In the genomic region with DNA sequence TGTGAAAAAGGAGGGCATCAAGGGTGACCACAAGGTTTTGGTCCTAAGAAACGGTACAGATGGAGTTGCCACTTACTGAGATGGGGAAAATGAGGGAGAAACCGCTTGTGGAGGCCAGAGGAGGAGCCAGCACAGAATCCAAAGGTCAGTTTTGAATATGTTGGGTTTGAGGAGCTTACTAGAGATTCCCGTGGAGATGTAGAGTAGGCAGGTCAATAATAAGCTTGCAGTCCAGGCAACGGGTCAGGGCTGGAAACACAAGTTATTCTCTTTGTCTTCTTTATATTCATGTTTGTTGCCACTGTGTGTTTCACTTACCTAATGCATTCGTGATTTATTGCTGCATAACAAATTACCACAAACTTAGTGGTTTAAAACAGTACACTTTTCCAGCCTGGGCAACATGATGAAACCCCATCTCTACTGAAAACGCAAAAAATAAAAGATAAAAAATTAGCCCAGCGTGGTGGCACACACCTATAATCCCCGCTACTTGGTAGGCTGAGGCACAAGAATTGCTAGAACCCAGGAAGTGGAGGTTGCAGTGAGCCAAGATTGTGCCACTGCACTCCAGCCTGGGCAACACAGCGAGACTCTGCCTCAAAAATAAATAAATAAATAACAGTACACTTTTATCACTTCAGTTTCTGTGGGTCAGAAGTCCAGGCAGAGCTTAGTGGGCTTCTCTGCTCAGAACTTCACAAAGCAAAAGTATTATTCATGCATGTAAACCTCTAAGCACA, we compare ENCODE assay signal across 19 cellular contexts. TPM values are rescaled to one million over a fixed set of nuclear protein-coding genes. Genes with fewer than 3 reads are reported as not detected.
DNase-seq lines count a peak whose midpoint lies in the region; ATAC-seq lines count a peak whose summit lies in the region.
"Had no signal": no experiment of that assay in that cellular context is flagged by ENCODE, and none has a peak within 500 bp of the region (broad histone marks: within the 10 kb centered on the region; RNA-seq: fewer than 3 reads in every experiment).

No MANE protein-coding gene starts in this region.

- peak overlapping the region; percentile 38 for H3K27ac Mint-ChIP-seq in activated naive CD4-positive, alpha-beta T cell treated with anti-CD3 and anti-CD28 coated beads, Interleukin-2, amount 10 ng/mL, durations not matched to agents 7 days and 5 days
- H3K27ac Mint-ChIP-seq in activated naive CD4-positive, alpha-beta T cell treated with anti-CD3 and anti-CD28 coated beads for 36 hours: no peak overlapping the region
- H3K27ac Mint-ChIP-seq in T-cell: peak overlapping the region; percentile 95 to 96
- peak overlapping the region; percentile 9 to 26 for H3K27ac Mint-ChIP-seq in natural killer cell treated with Interleukin-12 subunit alpha and Interleukin-12 subunit beta and Interleukin-15 and Interleukin-18, amount 100 ng/mL, for 72 hours
- H3K27ac Mint-ChIP-seq: mesothelial cell of epicardium, type B pancreatic cell had no signal

- no peak overlapping the region for H3K4me3 Mint-ChIP-seq in activated naive CD4-positive, alpha-beta T cell treated with anti-CD3 and anti-CD28 coated beads, Interleukin-2, amount 10 ng/mL, durations not matched to agents 7 days and 5 days
- no peak overlapping the region for H3K4me3 Mint-ChIP-seq in activated naive CD4-positive, alpha-beta T cell treated with anti-CD3 and anti-CD28 coated beads for 36 hours
- no peak overlapping the region for H3K4me3 Mint-ChIP-seq in T-cell
- no peak overlapping the region for H3K4me3 Mint-ChIP-seq in natural killer cell treated with Interleukin-12 subunit alpha and Interleukin-12 subunit beta and Interleukin-15 and Interleukin-18, amount 100 ng/mL, for 72 hours
- H3K4me3 Mint-ChIP-seq: activated T-cell treated with anti-CD3 and anti-CD28 coated beads, Interleukin-2, amount 50 U/mL, for 24 hours; mesothelial cell of epicardium; type B pancreatic cell had no signal

- H3K27me3 Mint-ChIP-seq in activated naive CD4-positive, alpha-beta T cell treated with anti-CD3 and anti-CD28 coated beads, Interleukin-2, amount 10 ng/mL, durations not matched to agents 7 days and 5 days: no peaks in the 10 kb centered on the region
- no peaks in the 10 kb centered on the region for H3K27me3 Mint-ChIP-seq in activated naive CD4-positive, alpha-beta T cell treated with anti-CD3 and anti-CD28 coated beads for 36 hours (ENCODE audit: low read depth)
- no peaks in the 10 kb centered on the region for H3K27me3 Mint-ChIP-seq in T-cell
- H3K27me3 Mint-ChIP-seq in natural killer cell treated with Interleukin-12 subunit alpha and Interleukin-12 subunit beta and Interleukin-15 and Interleukin-18, amount 100 ng/mL, for 72 hours: no peaks in the 10 kb centered on the region
- H3K27me3 Mint-ChIP-seq: activated T-cell treated with anti-CD3 and anti-CD28 coated beads, Interleukin-2, amount 50 U/mL, for 24 hours; effector memory CD8-positive, alpha-beta T cell; type B pancreatic cell had no signal

- no peaks in the 10 kb centered on the region for H3K9me3 Mint-ChIP-seq in activated naive CD4-positive, alpha-beta T cell treated with anti-CD3 and anti-CD28 coated beads, Interleukin-2, amount 10 ng/mL, durations not matched to agents 7 days and 5 days
- no peaks in the 10 kb centered on the region for H3K9me3 Mint-ChIP-seq in activated naive CD4-positive, alpha-beta T cell treated with anti-CD3 and anti-CD28 coated beads for 36 hours
- H3K9me3 Mint-ChIP-seq in T-cell: no peaks in the 10 kb centered on the region
- H3K9me3 Mint-ChIP-seq in natural killer cell treated with Interleukin-12 subunit alpha and Interleukin-12 subunit beta and Interleukin-15 and Interleukin-18, amount 100 ng/mL, for 72 hours: no peaks in the 10 kb centered on the region
- H3K9me3 Mint-ChIP-seq: activated naive CD4-positive, alpha-beta T cell treated with anti-CD3 and anti-CD28 coated beads, Interleukin-2, amount 50 U/mL, for 72 hours; activated T-cell treated with anti-CD3 and anti-CD28 coated beads, Interleukin-2, amount 50 U/mL, for 24 hours; effector memory CD8-positive, alpha-beta T cell; mesothelial cell of epicardium; type B pancreatic cell had no signal

- POLR2A ChIA-PET in T-cell (lab: Charles Lee): no interaction called here

- no peak for DNase-seq in activated naive CD4-positive, alpha-beta T cell treated with anti-CD3 and anti-CD28 coated beads, Interleukin-2, amount 10 ng/mL, durations not matched to agents 7 days and 5 days
- DNase-seq in activated naive CD4-positive, alpha-beta T cell treated with anti-CD3 and anti-CD28 coated beads for 36 hours: no peak
- no peak for DNase-seq in T-cell
- no peak for DNase-seq in natural killer cell treated with Interleukin-12 subunit alpha and Interleukin-12 subunit beta and Interleukin-15 and Interleukin-18, amount 100 ng/mL, for 72 hours (ENCODE audit: low spot score)
- no peak for DNase-seq in stimulated activated CD4-positive, alpha-beta T cell treated with anti-CD3 and anti-CD28 coated beads, Interleukin-4, amount 100 ng/mL, for 24 hours
- DNase-seq: activated T-cell treated with anti-CD3 and anti-CD28 coated beads, Interleukin-2, amount 50 U/mL, for 24 hours; effector memory CD8-positive, alpha-beta T cell; foreskin melanocyte; Karpas-422; left ventricle myocardium inferior; NCI-H1048; NCI-H1930; NCI-H69; SK-N-SH had no signal

- intact Hi-C loops in activated naive CD4-positive, alpha-beta T cell treated with anti-CD3 and anti-CD28 coated beads for 36 hours (cut with micrococcal nuclease): no loop called here

- ATAC-seq in T-cell (replicated peaks in 1 of 4) (no peak), HG03139 (IDR thresholded peaks at IDR 0.05; ENCODE audit: unreplicated experiment) (no peak)
- no peak for ATAC-seq in natural killer cell treated with Interleukin-12 subunit alpha and Interleukin-12 subunit beta and Interleukin-15 and Interleukin-18, amount 100 ng/mL, for 72 hours
- ATAC-seq: activated naive CD4-positive, alpha-beta T cell treated with anti-CD3 and anti-CD28 coated beads, Interleukin-2, amount 50 U/mL, for 72 hours; effector memory CD8-positive, alpha-beta T cell; esophagus mucosa had no signal

- CTCF ChIA-PET in activated naive CD4-positive, alpha-beta T cell treated with anti-CD3 and anti-CD28 coated beads, Interleukin-2, amount 10 ng/mL, durations not matched to agents 7 days and 5 days (lab: Charles Lee): interaction anchor here (0.8 to 1.4 kb wide), 2 partner anchors 21 to 26 kb away, joined by 3 to 5 read pairs; no protein-coding TSS in a partner anchor
- CTCF ChIA-PET in activated naive CD4-positive, alpha-beta T cell treated with anti-CD3 and anti-CD28 coated beads for 36 hours (lab: Charles Lee): interaction anchor here (0.7 to 1.1 kb wide), 4 partner anchors 13 to 209 kb away, joined by 3 to 4 read pairs (median 4); no protein-coding TSS in a partner anchor
- CTCF ChIA-PET in T-cell (lab: Charles Lee): no interaction called here

- peaks cover 53% of the 10 kb centered on the region for H3K4me1 Mint-ChIP-seq in activated naive CD4-positive, alpha-beta T cell treated with anti-CD3 and anti-CD28 coated beads, Interleukin-2, amount 10 ng/mL, durations not matched to agents 7 days and 5 days
- peaks cover 41% of the 10 kb centered on the region for H3K4me1 Mint-ChIP-seq in activated naive CD4-positive, alpha-beta T cell treated with anti-CD3 and anti-CD28 coated beads for 36 hours (ENCODE audit: low read depth)
- peaks cover 29 to 46% (median 35%) of the 10 kb centered on the region in 3 donors for H3K4me1 Mint-ChIP-seq in T-cell
- peaks cover 25 to 39% of the 10 kb centered on the region in 2 donors for H3K4me1 Mint-ChIP-seq in natural killer cell treated with Interleukin-12 subunit alpha and Interleukin-12 subunit beta and Interleukin-15 and Interleukin-18, amount 100 ng/mL, for 72 hours (ENCODE audit: low read depth in 2 of 2)

- H3K36me3 Mint-ChIP-seq in activated naive CD4-positive, alpha-beta T cell treated with anti-CD3 and anti-CD28 coated beads, Interleukin-2, amount 10 ng/mL, durations not matched to agents 7 days and 5 days: peaks cover 2% of the 10 kb centered on the region
- peaks cover under 1% of the 10 kb centered on the region for H3K36me3 Mint-ChIP-seq in activated naive CD4-positive, alpha-beta T cell treated with anti-CD3 and anti-CD28 coated beads for 36 hours (ENCODE audit: low read depth)
- H3K36me3 Mint-ChIP-seq in T-cell: peaks cover 2% of the 10 kb centered on the region
- H3K36me3 Mint-ChIP-seq in natural killer cell treated with Interleukin-12 subunit alpha and Interleukin-12 subunit beta and Interleukin-15 and Interleukin-18, amount 100 ng/mL, for 72 hours: no peaks in the 10 kb centered on the region
- H3K36me3 Mint-ChIP-seq: mesothelial cell of epicardium, type B pancreatic cell had no signal

RNA-seq across cellular contexts. Expression of a gene that starts 2.7 kb away (rescaled TPM):
- total RNA-seq in activated naive CD4-positive, alpha-beta T cell treated with anti-CD3 and anti-CD28 coated beads for 36 hours: 10 to 100 TPM; 67.6 to 80.5 TPM
- 100 to 1,000 TPM; 135 to 314 (median 224) TPM for total RNA-seq in T-cell
- total RNA-seq in natural killer cell treated with Interleukin-12 subunit alpha and Interleukin-12 subunit beta and Interleukin-15 and Interleukin-18, amount 100 ng/mL, for 72 hours: 100 to 1,000 TPM; 107 to 133 TPM

RNA-seq across cellular contexts. Expression of a gene that starts 20.6 kb away (rescaled TPM):
- 10 to 100 TPM; 18.3 to 18.7 TPM for total RNA-seq in activated naive CD4-positive, alpha-beta T cell treated with anti-CD3 and anti-CD28 coated beads for 36 hours
- total RNA-seq in T-cell: 10 to 100 TPM; 18.6 to 29.2 (median 21.3) TPM
- 10 to 100 TPM; 24.6 to 31.8 TPM for total RNA-seq in natural killer cell treated with Interleukin-12 subunit alpha and Interleukin-12 subunit beta and Interleukin-15 and Interleukin-18, amount 100 ng/mL, for 72 hours

RNA-seq across cellular contexts. Expression of a gene that starts 39.8 kb away (rescaled TPM):
- 10 to 100 TPM; 37.6 to 40.0 TPM for total RNA-seq in activated naive CD4-positive, alpha-beta T cell treated with anti-CD3 and anti-CD28 coated beads for 36 hours
- 100 to 1,000 TPM; 205 to 270 (median 210) TPM for total RNA-seq in T-cell
- 10 to 100 TPM; 53.6 to 80.6 TPM for total RNA-seq in natural killer cell treated with Interleukin-12 subunit alpha and Interleukin-12 subunit beta and Interleukin-15 and Interleukin-18, amount 100 ng/mL, for 72 hours

Comparison
In these comparisons a context has a peak if more than half of its experiments do, and no peak if none do; other contexts are left out.
1. CTCF ChIA-PET loops: an anchor here in activated naive CD4-positive, alpha-beta T cell treated with anti-CD3 and anti-CD28 coated beads, Interleukin-2, amount 10 ng/mL, durations not matched to agents 7 days and 5 days (0.8 to 1.4 kb wide) and activated naive CD4-positive, alpha-beta T cell treated with anti-CD3 and anti-CD28 coated beads for 36 hours (0.7 to 1.1 kb wide); none called in T-cell.